Comparison of ENCODE assay signal across 1 cellular context in the genomic region with DNA sequence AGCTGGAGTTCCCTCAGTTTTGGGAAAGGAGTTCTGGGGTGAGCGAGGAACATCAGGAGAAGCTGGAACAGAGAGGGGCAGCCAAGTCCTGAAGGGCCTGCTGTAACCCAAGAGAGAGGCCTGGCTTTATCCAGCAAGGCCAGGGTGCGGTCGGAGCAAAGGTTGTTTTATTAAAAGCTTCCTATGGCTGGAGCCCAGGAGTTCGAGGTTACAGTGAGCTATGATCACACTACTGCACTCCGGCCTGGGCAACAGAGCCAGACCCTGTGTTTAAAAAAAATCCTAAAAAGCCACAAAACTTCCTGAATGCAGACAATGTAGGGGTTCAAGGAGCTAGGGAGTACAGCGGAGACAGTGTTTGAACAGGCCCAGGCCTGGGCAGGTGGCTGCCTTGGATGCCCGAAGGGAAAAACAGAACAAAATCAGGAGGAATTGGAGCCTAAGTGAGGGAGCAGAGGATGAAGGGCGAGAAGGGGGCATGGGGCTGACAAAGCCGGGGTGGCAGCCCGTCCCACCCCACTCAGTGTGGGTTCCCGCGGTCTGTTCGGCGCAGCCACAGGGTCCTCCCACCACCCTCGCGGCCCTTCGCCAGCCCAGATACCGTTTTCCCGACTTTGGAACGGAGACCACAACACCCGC.
TF ChIP-seq lines count a peak whose summit lies in the region.

No MANE protein-coding gene starts in this region.

TF ChIP-seq in K562, 482 proteins besides CTCF, POLR2A, EP300 and RAD21 (continued from another document and continues in another):
- TF ChIP-seq, protein P1, sequence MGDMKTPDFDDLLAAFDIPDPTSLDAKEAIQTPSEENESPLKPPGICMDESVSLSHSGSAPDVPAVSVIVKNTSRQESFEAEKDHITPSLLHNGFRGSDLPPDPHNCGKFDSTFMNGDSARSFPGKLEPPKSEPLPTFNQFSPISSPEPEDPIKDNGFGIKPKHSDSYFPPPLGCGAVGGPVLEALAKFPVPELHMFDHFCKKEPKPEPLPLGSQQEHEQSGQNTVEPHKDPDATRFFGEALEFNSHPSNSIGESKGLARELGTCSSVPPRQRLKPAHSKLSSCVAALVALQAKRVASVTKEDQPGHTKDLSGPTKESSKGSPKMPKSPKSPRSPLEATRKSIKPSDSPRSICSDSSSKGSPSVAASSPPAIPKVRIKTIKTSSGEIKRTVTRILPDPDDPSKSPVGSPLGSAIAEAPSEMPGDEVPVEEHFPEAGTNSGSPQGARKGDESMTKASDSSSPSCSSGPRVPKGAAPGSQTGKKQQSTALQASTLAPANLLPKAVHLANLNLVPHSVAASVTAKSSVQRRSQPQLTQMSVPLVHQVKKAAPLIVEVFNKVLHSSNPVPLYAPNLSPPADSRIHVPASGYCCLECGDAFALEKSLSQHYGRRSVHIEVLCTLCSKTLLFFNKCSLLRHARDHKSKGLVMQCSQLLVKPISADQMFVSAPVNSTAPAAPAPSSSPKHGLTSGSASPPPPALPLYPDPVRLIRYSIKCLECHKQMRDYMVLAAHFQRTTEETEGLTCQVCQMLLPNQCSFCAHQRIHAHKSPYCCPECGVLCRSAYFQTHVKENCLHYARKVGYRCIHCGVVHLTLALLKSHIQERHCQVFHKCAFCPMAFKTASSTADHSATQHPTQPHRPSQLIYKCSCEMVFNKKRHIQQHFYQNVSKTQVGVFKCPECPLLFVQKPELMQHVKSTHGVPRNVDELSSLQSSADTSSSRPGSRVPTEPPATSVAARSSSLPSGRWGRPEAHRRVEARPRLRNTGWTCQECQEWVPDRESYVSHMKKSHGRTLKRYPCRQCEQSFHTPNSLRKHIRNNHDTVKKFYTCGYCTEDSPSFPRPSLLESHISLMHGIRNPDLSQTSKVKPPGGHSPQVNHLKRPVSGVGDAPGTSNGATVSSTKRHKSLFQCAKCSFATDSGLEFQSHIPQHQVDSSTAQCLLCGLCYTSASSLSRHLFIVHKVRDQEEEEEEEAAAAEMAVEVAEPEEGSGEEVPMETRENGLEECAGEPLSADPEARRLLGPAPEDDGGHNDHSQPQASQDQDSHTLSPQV (IDR thresholded peaks at IDR 0.05), result peak; percentile 23; the same call in 1 of the 2 replicates
- TF ChIP-seq, protein P2, sequence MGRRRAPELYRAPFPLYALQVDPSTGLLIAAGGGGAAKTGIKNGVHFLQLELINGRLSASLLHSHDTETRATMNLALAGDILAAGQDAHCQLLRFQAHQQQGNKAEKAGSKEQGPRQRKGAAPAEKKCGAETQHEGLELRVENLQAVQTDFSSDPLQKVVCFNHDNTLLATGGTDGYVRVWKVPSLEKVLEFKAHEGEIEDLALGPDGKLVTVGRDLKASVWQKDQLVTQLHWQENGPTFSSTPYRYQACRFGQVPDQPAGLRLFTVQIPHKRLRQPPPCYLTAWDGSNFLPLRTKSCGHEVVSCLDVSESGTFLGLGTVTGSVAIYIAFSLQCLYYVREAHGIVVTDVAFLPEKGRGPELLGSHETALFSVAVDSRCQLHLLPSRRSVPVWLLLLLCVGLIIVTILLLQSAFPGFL (CRISPR knock-in tag; IDR thresholded peaks at IDR 0.05), result peak; percentile 95; the same call in 1 of the 2 replicates
- TF ChIP-seq RBM22 (IDR thresholded peaks at IDR 0.05; ENCODE audit: low read depth, low read length, poor library complexity, severe bottlenecking) (peak; percentile 95), RBM17 (IDR thresholded peaks at IDR 0.05; ENCODE audit: borderline replicate concordance, low read depth, low read length) (no peak), BACH1 (tag; IDR thresholded peaks at IDR 0.05) (no peak), ZNF184 (CRISPR knock-in tag; IDR thresholded peaks at IDR 0.05) (no peak), RAD51 (IDR thresholded peaks at IDR 0.05; ENCODE audit: borderline replicate concordance, low read depth) (no peak), SNIP1 (IDR thresholded peaks at IDR 0.05; ENCODE audit: low read depth) (no peak), ASH1L (IDR thresholded peaks at IDR 0.05; ENCODE audit: borderline replicate concordance, low read depth, partially characterized antibody) (no peak), ELF4 (CRISPR knock-in tag; IDR thresholded peaks at IDR 0.05) (0 out of 2 replicates have a peak, but pooled peaks have one; percentile 19), KDM1A (IDR thresholded peaks at IDR 0.05) (no peak), LARP7 (IDR thresholded peaks at IDR 0.05) (peak; percentile 54; the same call in 1 of the 2 replicates), BRD4 (IDR thresholded peaks at IDR 0.05) (peak; percentile 74; the same call in 1 of the 2 replicates), FOXA3 (CRISPR knock-in tag; conservative IDR thresholded peaks at IDR 0.05 in 1 of 2, IDR thresholded peaks at IDR 0.05 in 1 of 2) (0 out of 4 replicates have a peak, but pooled peaks of 1 of the 2 experiments have one; percentile 14), TAF1 (IDR thresholded peaks at IDR 0.05; ENCODE audit: control insufficient read depth, extremely low read depth, insufficient read depth, low read length, severe bottlenecking) (no peak), RBBP5 (IDR thresholded peaks at IDR 0.05; ENCODE audit: borderline replicate concordance, insufficient read depth, low read length, poor library complexity, severe bottlenecking) (peak; percentile 25), HMG20A (CRISPR knock-in tag; conservative IDR thresholded peaks at IDR 0.05) (no peak), ZNF124 (CRISPR knock-in tag; IDR thresholded peaks at IDR 0.05) (no peak)
- TF ChIP-seq, protein P3, sequence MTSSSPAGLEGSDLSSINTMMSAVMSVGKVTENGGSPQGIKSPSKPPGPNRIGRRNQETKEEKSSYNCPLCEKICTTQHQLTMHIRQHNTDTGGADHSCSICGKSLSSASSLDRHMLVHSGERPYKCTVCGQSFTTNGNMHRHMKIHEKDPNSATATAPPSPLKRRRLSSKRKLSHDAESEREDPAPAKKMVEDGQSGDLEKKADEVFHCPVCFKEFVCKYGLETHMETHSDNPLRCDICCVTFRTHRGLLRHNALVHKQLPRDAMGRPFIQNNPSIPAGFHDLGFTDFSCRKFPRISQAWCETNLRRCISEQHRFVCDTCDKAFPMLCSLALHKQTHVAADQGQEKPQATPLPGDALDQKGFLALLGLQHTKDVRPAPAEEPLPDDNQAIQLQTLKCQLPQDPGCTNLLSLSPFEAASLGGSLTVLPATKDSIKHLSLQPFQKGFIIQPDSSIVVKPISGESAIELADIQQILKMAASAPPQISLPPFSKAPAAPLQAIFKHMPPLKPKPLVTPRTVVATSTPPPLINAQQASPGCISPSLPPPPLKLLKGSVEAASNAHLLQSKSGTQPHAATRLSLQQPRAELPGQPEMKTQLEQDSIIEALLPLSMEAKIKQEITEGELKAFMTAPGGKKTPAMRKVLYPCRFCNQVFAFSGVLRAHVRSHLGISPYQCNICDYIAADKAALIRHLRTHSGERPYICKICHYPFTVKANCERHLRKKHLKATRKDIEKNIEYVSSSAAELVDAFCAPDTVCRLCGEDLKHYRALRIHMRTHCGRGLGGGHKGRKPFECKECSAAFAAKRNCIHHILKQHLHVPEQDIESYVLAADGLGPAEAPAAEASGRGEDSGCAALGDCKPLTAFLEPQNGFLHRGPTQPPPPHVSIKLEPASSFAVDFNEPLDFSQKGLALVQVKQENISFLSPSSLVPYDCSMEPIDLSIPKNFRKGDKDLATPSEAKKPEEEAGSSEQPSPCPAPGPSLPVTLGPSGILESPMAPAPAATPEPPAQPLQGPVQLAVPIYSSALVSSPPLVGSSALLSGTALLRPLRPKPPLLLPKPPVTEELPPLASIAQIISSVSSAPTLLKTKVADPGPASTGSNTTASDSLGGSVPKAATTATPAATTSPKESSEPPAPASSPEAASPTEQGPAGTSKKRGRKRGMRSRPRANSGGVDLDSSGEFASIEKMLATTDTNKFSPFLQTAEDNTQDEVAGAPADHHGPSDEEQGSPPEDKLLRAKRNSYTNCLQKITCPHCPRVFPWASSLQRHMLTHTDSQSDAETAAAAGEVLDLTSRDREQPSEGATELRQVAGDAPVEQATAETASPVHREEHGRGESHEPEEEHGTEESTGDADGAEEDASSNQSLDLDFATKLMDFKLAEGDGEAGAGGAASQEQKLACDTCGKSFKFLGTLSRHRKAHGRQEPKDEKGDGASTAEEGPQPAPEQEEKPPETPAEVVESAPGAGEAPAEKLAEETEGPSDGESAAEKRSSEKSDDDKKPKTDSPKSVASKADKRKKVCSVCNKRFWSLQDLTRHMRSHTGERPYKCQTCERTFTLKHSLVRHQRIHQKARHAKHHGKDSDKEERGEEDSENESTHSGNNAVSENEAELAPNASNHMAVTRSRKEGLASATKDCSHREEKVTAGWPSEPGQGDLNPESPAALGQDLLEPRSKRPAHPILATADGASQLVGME (CRISPR knock-in tag; IDR thresholded peaks at IDR 0.05), result no peak
- TF ChIP-seq, protein P4, sequence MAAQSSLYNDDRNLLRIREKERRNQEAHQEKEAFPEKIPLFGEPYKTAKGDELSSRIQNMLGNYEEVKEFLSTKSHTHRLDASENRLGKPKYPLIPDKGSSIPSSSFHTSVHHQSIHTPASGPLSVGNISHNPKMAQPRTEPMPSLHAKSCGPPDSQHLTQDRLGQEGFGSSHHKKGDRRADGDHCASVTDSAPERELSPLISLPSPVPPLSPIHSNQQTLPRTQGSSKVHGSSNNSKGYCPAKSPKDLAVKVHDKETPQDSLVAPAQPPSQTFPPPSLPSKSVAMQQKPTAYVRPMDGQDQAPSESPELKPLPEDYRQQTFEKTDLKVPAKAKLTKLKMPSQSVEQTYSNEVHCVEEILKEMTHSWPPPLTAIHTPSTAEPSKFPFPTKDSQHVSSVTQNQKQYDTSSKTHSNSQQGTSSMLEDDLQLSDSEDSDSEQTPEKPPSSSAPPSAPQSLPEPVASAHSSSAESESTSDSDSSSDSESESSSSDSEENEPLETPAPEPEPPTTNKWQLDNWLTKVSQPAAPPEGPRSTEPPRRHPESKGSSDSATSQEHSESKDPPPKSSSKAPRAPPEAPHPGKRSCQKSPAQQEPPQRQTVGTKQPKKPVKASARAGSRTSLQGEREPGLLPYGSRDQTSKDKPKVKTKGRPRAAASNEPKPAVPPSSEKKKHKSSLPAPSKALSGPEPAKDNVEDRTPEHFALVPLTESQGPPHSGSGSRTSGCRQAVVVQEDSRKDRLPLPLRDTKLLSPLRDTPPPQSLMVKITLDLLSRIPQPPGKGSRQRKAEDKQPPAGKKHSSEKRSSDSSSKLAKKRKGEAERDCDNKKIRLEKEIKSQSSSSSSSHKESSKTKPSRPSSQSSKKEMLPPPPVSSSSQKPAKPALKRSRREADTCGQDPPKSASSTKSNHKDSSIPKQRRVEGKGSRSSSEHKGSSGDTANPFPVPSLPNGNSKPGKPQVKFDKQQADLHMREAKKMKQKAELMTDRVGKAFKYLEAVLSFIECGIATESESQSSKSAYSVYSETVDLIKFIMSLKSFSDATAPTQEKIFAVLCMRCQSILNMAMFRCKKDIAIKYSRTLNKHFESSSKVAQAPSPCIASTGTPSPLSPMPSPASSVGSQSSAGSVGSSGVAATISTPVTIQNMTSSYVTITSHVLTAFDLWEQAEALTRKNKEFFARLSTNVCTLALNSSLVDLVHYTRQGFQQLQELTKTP (IDR thresholded peaks at IDR 0.05; ENCODE audit: low read depth in 1 of 2, partially characterized antibody in 2 of 2), result peak in 1 of 2 experiments; percentile 34
- TF ChIP-seq, protein P5, sequence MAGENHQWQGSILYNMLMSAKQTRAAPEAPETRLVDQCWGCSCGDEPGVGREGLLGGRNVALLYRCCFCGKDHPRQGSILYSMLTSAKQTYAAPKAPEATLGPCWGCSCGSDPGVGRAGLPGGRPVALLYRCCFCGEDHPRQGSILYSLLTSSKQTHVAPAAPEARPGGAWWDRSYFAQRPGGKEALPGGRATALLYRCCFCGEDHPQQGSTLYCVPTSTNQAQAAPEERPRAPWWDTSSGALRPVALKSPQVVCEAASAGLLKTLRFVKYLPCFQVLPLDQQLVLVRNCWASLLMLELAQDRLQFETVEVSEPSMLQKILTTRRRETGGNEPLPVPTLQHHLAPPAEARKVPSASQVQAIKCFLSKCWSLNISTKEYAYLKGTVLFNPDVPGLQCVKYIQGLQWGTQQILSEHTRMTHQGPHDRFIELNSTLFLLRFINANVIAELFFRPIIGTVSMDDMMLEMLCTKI (IDR thresholded peaks at IDR 0.05; ENCODE audit: partially characterized antibody), result no peak
- TF ChIP-seq, protein P6, sequence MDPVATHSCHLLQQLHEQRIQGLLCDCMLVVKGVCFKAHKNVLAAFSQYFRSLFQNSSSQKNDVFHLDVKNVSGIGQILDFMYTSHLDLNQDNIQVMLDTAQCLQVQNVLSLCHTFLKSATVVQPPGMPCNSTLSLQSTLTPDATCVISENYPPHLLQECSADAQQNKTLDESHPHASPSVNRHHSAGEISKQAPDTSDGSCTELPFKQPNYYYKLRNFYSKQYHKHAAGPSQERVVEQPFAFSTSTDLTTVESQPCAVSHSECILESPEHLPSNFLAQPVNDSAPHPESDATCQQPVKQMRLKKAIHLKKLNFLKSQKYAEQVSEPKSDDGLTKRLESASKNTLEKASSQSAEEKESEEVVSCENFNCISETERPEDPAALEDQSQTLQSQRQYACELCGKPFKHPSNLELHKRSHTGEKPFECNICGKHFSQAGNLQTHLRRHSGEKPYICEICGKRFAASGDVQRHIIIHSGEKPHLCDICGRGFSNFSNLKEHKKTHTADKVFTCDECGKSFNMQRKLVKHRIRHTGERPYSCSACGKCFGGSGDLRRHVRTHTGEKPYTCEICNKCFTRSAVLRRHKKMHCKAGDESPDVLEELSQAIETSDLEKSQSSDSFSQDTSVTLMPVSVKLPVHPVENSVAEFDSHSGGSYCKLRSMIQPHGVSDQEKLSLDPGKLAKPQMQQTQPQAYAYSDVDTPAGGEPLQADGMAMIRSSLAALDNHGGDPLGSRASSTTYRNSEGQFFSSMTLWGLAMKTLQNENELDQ (CRISPR knock-in tag; IDR thresholded peaks at IDR 0.05; ENCODE audit: borderline replicate concordance), result no peak
- TF ChIP-seq, protein P7, sequence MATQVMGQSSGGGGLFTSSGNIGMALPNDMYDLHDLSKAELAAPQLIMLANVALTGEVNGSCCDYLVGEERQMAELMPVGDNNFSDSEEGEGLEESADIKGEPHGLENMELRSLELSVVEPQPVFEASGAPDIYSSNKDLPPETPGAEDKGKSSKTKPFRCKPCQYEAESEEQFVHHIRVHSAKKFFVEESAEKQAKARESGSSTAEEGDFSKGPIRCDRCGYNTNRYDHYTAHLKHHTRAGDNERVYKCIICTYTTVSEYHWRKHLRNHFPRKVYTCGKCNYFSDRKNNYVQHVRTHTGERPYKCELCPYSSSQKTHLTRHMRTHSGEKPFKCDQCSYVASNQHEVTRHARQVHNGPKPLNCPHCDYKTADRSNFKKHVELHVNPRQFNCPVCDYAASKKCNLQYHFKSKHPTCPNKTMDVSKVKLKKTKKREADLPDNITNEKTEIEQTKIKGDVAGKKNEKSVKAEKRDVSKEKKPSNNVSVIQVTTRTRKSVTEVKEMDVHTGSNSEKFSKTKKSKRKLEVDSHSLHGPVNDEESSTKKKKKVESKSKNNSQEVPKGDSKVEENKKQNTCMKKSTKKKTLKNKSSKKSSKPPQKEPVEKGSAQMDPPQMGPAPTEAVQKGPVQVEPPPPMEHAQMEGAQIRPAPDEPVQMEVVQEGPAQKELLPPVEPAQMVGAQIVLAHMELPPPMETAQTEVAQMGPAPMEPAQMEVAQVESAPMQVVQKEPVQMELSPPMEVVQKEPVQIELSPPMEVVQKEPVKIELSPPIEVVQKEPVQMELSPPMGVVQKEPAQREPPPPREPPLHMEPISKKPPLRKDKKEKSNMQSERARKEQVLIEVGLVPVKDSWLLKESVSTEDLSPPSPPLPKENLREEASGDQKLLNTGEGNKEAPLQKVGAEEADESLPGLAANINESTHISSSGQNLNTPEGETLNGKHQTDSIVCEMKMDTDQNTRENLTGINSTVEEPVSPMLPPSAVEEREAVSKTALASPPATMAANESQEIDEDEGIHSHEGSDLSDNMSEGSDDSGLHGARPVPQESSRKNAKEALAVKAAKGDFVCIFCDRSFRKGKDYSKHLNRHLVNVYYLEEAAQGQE (CRISPR knock-in tag; IDR thresholded peaks at IDR 0.05; ENCODE audit: low read depth), result peak; percentile 57; the same call in 1 of the 2 replicates
